11 cellular contexts compared by ENCODE assay signal in genomic region chr15:29698030-29698701, GRCh38.
DNase-seq lines count a peak whose midpoint lies in the region; ATAC-seq and TF ChIP-seq lines count a peak whose summit lies in the region.
"Had no signal": no experiment of that assay in that cellular context is flagged by ENCODE, and none has a peak within 500 bp of the region (broad histone marks: within the 10 kb centered on the region; RNA-seq: fewer than 3 reads in every experiment).

No MANE protein-coding gene starts in this region.

- H3K9me3 ChIP-seq in smooth muscle cell (replicated peaks; ENCODE audit: low read depth): no peaks in the 10 kb centered on the region

- peak; percentile 1 for DNase-seq in NCI-H2196 treated with DMSO at 0.1 percent for 48 hours (lab: John Stamatoyannopoulos, UW; ENCODE audit: unreplicated experiment)
- no peak for DNase-seq in NCI-H2196 (lab: John Stamatoyannopoulos, UW; ENCODE audit: unreplicated experiment)
- DNase-seq in SHP77 (lab: John Stamatoyannopoulos, UW): peak; percentile 91 to 93
- peak; percentile 63 to 84 for DNase-seq in foreskin keratinocyte
- DNase-seq in smooth muscle cell (lab: John Stamatoyannopoulos, UW; ENCODE audit: unreplicated experiment): no peak
- no peak for DNase-seq in HuH-7.5 (ENCODE audit: low spot score)
- no peak for DNase-seq in cortex of kidney (lab: John Stamatoyannopoulos, UW)
- DNase-seq: activated CD8-positive, alpha-beta T cell treated with anti-CD3 and anti-CD28 coated beads for 36 hours; OCI-M1; retina had no signal

- H3K4me1 ChIP-seq in foreskin keratinocyte (peaks cover 7% of the 10 kb centered on the region), smooth muscle cell (ENCODE audit: low read depth) (no peaks in the 10 kb centered on the region)

- no peaks in the 10 kb centered on the region for H3K27me3 ChIP-seq in foreskin keratinocyte
- no peaks in the 10 kb centered on the region for H3K27me3 ChIP-seq in smooth muscle cell (ENCODE audit: low read depth)

- H3K9ac ChIP-seq in smooth muscle cell (ENCODE audit: low read depth): peak overlapping the region; percentile 61

- no peaks in the 10 kb centered on the region for H4K20me1 ChIP-seq in smooth muscle cell (ENCODE audit: low read depth)

- H3K27ac ChIP-seq in foreskin keratinocyte: peak overlapping the region; percentile 20
- peak overlapping the region; percentile 88 for H3K27ac ChIP-seq in smooth muscle cell (ENCODE audit: low read depth)

- 62% methylated on average over 12 of the region's 12 CpGs for WGBS in smooth muscle cell (ENCODE audit: low lambda C conversion rate)

- no peaks in the 10 kb centered on the region for H3K79me2 ChIP-seq in smooth muscle cell (ENCODE audit: low read depth)

- H3F3A ChIP-seq in smooth muscle cell (ENCODE audit: low read depth): peaks cover 8% of the 10 kb centered on the region

- H3K36me3 ChIP-seq in smooth muscle cell (ENCODE audit: low read depth): peaks cover 26% of the 10 kb centered on the region

- H2AFZ ChIP-seq in smooth muscle cell (ENCODE audit: low read depth): no peak overlapping the region

- H3K4me2 ChIP-seq in smooth muscle cell: peak overlapping the region; percentile 29

- TF ChIP-seq CTCF in foreskin keratinocyte (conservative IDR thresholded peaks at IDR 0.05) (no peak), smooth muscle cell (IDR thresholded peaks at IDR 0.05; ENCODE audit: borderline replicate concordance, insufficient read depth, poor library complexity, severe bottlenecking) (no peak)

- no peak overlapping the region for H3K4me3 ChIP-seq in smooth muscle cell

- ATAC-seq in foreskin keratinocyte (peak; percentile 98), HG02642 (IDR thresholded peaks at IDR 0.05; ENCODE audit: poor library complexity, unreplicated experiment) (no peak)
- ATAC-seq: activated CD8-positive, alpha-beta T cell treated with anti-CD3 and anti-CD28 coated beads for 36 hours had no signal

Comparison
In these comparisons a context has a peak if more than half of its experiments do, and no peak if none do; other contexts are left out.
1. DNase-seq: peak in NCI-H2196 treated with DMSO at 0.1 percent for 48 hours (single experiment), SHP77 (2 of 2) and foreskin keratinocyte (2 of 2); none in NCI-H2196 (single experiment), smooth muscle cell (single experiment), HuH-7.5 (single experiment) and cortex of kidney (single experiment).